Comparison of ENCODE assay signal across 1 cellular context in genomic region chr5:147568710-147569109, GRCh38.
TF ChIP-seq lines count a peak whose summit lies in the region.

No MANE protein-coding gene starts in this region.

TF ChIP-seq in GM23338, 12 proteins besides CTCF, POLR2A, EP300 and RAD21 (continued from another document):
- TF ChIP-seq ZNF462 (CRISPR knock-in tag; IDR thresholded peaks at IDR 0.05) (peak; percentile 83), NANOG (IDR thresholded peaks at IDR 0.05; ENCODE audit: borderline replicate concordance) (no peak), ZNF114 (CRISPR knock-in tag; IDR thresholded peaks at IDR 0.05) (0 out of 2 replicates have a peak, but pooled peaks have one; percentile 53), JUNB (IDR thresholded peaks at IDR 0.05; ENCODE audit: unreplicated experiment) (no peak), CREB1 (CRISPR knock-in tag; IDR thresholded peaks at IDR 0.05; ENCODE audit: low read depth) (no peak)
